8 cellular contexts compared by ENCODE assay signal in genomic region chr1:156642265-156643185, GRCh38. TPM values are rescaled to one million over a fixed set of nuclear protein-coding genes. Genes with fewer than 3 reads are reported as not detected.
DNase-seq lines count a peak whose midpoint lies in the region; ATAC-seq lines count a peak whose summit lies in the region.
"Had no signal": no experiment of that assay in that cellular context is flagged by ENCODE, and none has a peak within 500 bp of the region (broad histone marks: within the 10 kb centered on the region; RNA-seq: fewer than 3 reads in every experiment).

No MANE protein-coding gene starts in this region.

- no peak overlapping the region for H3K27ac Mint-ChIP-seq in activated naive CD8-positive, alpha-beta T cell treated with anti-CD3 and anti-CD28 coated beads for 36 hours
- H3K27ac Mint-ChIP-seq: activated CD4-positive, alpha-beta T cell treated with anti-CD3 and anti-CD28 coated beads, Interleukin-2, amount 10 ng/mL, durations not matched to agents 7 days and 5 days had no signal

- no peak for ATAC-seq in HG02763 (IDR thresholded peaks at IDR 0.05; ENCODE audit: unreplicated experiment)

- peaks cover 93% of the 10 kb centered on the region for H3K27me3 Mint-ChIP-seq in activated naive CD8-positive, alpha-beta T cell treated with anti-CD3 and anti-CD28 coated beads for 36 hours

- peak overlapping the region; percentile 22 for H3K4me3 Mint-ChIP-seq in activated naive CD8-positive, alpha-beta T cell treated with anti-CD3 and anti-CD28 coated beads for 36 hours

- H3K4me3 ChIP-seq in mesodermal cell (ENCODE audit: extremely low read depth, insufficient read depth, low read length, poor library complexity, severe bottlenecking), result peak overlapping the region; percentile 31

- 6 to 10% methylated on average over 30 to 38 of the region's 41 CpGs for WGBS in mesodermal cell (ENCODE audit: insufficient coverage in 2 of 2), 2 experiments

- H3K27ac ChIP-seq in mesodermal cell (ENCODE audit: low read depth, low read length, severe bottlenecking), result no peak overlapping the region

- H3K36me3 Mint-ChIP-seq in activated naive CD8-positive, alpha-beta T cell treated with anti-CD3 and anti-CD28 coated beads for 36 hours, result no peaks in the 10 kb centered on the region

- peak; percentile 22 for DNase-seq in 8988T
- no peak for DNase-seq in activated naive CD8-positive, alpha-beta T cell treated with anti-CD3 and anti-CD28 coated beads for 36 hours
- DNase-seq in KG1 (lab: John Stamatoyannopoulos, UW), result no peak
- no peak for DNase-seq in kidney glomerular epithelial cell (lab: John Stamatoyannopoulos, UW)
- DNase-seq: activated CD4-positive, alpha-beta T cell treated with anti-CD3 and anti-CD28 coated beads, Interleukin-2, amount 10 ng/mL, durations not matched to agents 7 days and 5 days; COR-L47 had no signal

- H3K9me3 Mint-ChIP-seq in activated naive CD8-positive, alpha-beta T cell treated with anti-CD3 and anti-CD28 coated beads for 36 hours, result no peaks in the 10 kb centered on the region
- H3K9me3 Mint-ChIP-seq: activated CD4-positive, alpha-beta T cell treated with anti-CD3 and anti-CD28 coated beads, Interleukin-2, amount 10 ng/mL, durations not matched to agents 7 days and 5 days had no signal

- H3K4me1 Mint-ChIP-seq in activated naive CD8-positive, alpha-beta T cell treated with anti-CD3 and anti-CD28 coated beads for 36 hours, result peaks cover 24% of the 10 kb centered on the region

- H3K36me3 ChIP-seq in mesodermal cell (ENCODE audit: control insufficient read depth, insufficient read depth, low read length), result no peaks in the 10 kb centered on the region

- H3K4me1 ChIP-seq in mesodermal cell (ENCODE audit: control insufficient read depth, insufficient read depth, low read length, poor library complexity, severe bottlenecking), result peaks cover 9% of the 10 kb centered on the region

- H3K9me3 ChIP-seq in mesodermal cell (ENCODE audit: control insufficient read depth, low read length), result no peaks in the 10 kb centered on the region

RNA-seq across cellular contexts. Expression of gene BCAN, which starts 0.6 kb away (rescaled TPM):
- not detected for total RNA-seq in activated naive CD8-positive, alpha-beta T cell treated with anti-CD3 and anti-CD28 coated beads for 36 hours
- polyA plus RNA-seq in mesodermal cell (2013, experiment 1 of 2), result 0.77 TPM
- 0.71 TPM for polyA plus RNA-seq in mesodermal cell (2013, experiment 2 of 2)
- total RNA-seq: activated CD4-positive, alpha-beta T cell treated with anti-CD3 and anti-CD28 coated beads, Interleukin-2, amount 10 ng/mL, durations not matched to agents 7 days and 5 days had no signal

RNA-seq across cellular contexts. Expression of gene HAPLN2, which starts 23.3 kb away (rescaled TPM):
- not detected for total RNA-seq in activated naive CD8-positive, alpha-beta T cell treated with anti-CD3 and anti-CD28 coated beads for 36 hours
- 0.52 TPM for polyA plus RNA-seq in mesodermal cell (2013, experiment 1 of 2)
- polyA plus RNA-seq in mesodermal cell (2013, experiment 2 of 2), result not detected

RNA-seq across cellular contexts. Expression of gene NES, which starts 34.7 kb away (rescaled TPM):
- under 1 TPM in 1 of 2 experiments, not detected in 1; 0.04 TPM for total RNA-seq in activated naive CD8-positive, alpha-beta T cell treated with anti-CD3 and anti-CD28 coated beads for 36 hours
- polyA plus RNA-seq in mesodermal cell (2013, experiment 1 of 2), result 217 TPM
- polyA plus RNA-seq in mesodermal cell (2013, experiment 2 of 2), result 200 TPM
- total RNA-seq: activated CD4-positive, alpha-beta T cell treated with anti-CD3 and anti-CD28 coated beads, Interleukin-2, amount 10 ng/mL, durations not matched to agents 7 days and 5 days had no signal

RNA-seq across cellular contexts. Expression of gene GPATCH4, which starts 41.2 kb away (rescaled TPM):
- total RNA-seq in activated naive CD8-positive, alpha-beta T cell treated with anti-CD3 and anti-CD28 coated beads for 36 hours, result 100 to 1,000 TPM; 103 TPM
- 11.3 TPM for polyA plus RNA-seq in mesodermal cell (2013, experiment 1 of 2)
- polyA plus RNA-seq in mesodermal cell (2013, experiment 2 of 2), result 11.3 TPM

RNA-seq across cellular contexts. Expression of gene NAXE, which starts 50.9 kb away (rescaled TPM):
- total RNA-seq in activated naive CD8-positive, alpha-beta T cell treated with anti-CD3 and anti-CD28 coated beads for 36 hours, result 10 to 100 TPM; 65.9 to 68.2 TPM
- 70.4 TPM for polyA plus RNA-seq in mesodermal cell (2013, experiment 1 of 2)
- 60.0 TPM for polyA plus RNA-seq in mesodermal cell (2013, experiment 2 of 2)
